Comparison of ENCODE assay signal across 18 cellular contexts in genomic region chr6:101080597-101080996, GRCh38.
DNase-seq lines count a peak whose midpoint lies in the region; ATAC-seq and TF ChIP-seq lines count a peak whose summit lies in the region.
"Had no signal": no experiment of that assay in that cellular context is flagged by ENCODE, and none has a peak within 500 bp of the region (broad histone marks: within the 10 kb centered on the region; RNA-seq: fewer than 3 reads in every experiment).

No MANE protein-coding gene starts in this region.

- CTCF ChIA-PET in HEK293 (lab: Yijun Ruan, JAX): no interaction called here

- ATAC-seq in HG02970 (IDR thresholded peaks at IDR 0.05; ENCODE audit: low FRiP score, unreplicated experiment): no peak
- ATAC-seq: activated T-helper 17 cell treated with anti-CD3 and anti-CD28 coated beads, Interleukin-2, amount 50 U/mL, for 72 hours; GM23338; lower lobe of right lung had no signal

- DNase-seq in A172 (ENCODE audit: low spot score) (peak; percentile 27), SK-N-MC (ENCODE audit: low read depth, low spot score) (peak; percentile 37), fibroblast of villous mesenchyme (ENCODE audit: low read depth) (peak; percentile 90), GM19238 (ENCODE audit: insufficient read length, low spot score) (no peak), iPS-NIHi7 (ENCODE audit: extremely low spot score) (no peak), pons (ENCODE audit: low spot score) (no peak)
- DNase-seq: adrenal gland; cortex of kidney; esophagus squamous epithelium; lower lobe of right lung; NCI-H1105 treated with DMSO at 0.1 percent for 48 hours; stimulated activated CD8-positive, alpha-beta memory T cell treated with anti-CD3 and anti-CD28 coated beads, Interleukin-4, amount 100 ng/mL, for 48 hours had no signal

- TF ChIP-seq CTCF in HEK293 (tag by site-specific recombination; IDR thresholded peaks at IDR 0.05): no peak
- TF ChIP-seq CTCF in fibroblast of villous mesenchyme (IDR thresholded peaks at IDR 0.05; ENCODE audit: insufficient read depth, low read depth, low read length): no peak

- POLR2A ChIA-PET in HEK293 (lab: Yijun Ruan, JAX): no interaction called here

- no peaks in the 10 kb centered on the region for H3K36me3 ChIP-seq in HEK293 (ENCODE audit: control insufficient read depth in 2 of 2, insufficient read depth in 1 of 2, low read length in 2 of 2)
- H3K36me3 ChIP-seq in SK-N-MC (ENCODE audit: insufficient read depth, low read length): no peaks in the 10 kb centered on the region
- H3K36me3 ChIP-seq: adrenal gland, esophagus squamous epithelium, lower lobe of right lung, right atrium auricular region, thoracic aorta had no signal

- H3K27ac ChIP-seq in HEK293 (ENCODE audit: extremely low read depth, low read depth, low read length) (no peak overlapping the region), SK-N-MC (peak overlapping the region; percentile 51; the same call in 1 of the 2 replicates)
- H3K27ac ChIP-seq: adrenal gland, esophagus squamous epithelium, lower lobe of right lung, right atrium auricular region had no signal

- peaks cover 25% of the 10 kb centered on the region for H3K4me1 ChIP-seq in HEK293 (ENCODE audit: control insufficient read depth, insufficient read depth, low read length)
- H3K4me1 ChIP-seq: adrenal gland, esophagus squamous epithelium, lower lobe of right lung, right atrium auricular region had no signal

- no peaks in the 10 kb centered on the region for H3K9me3 ChIP-seq in HEK293 (ENCODE audit: control insufficient read depth, insufficient read depth, low read depth, low read length)
- H3K9me3 ChIP-seq in SK-N-MC (ENCODE audit: low read depth, low read length): no peaks in the 10 kb centered on the region; the same call in 1 of the 2 replicates
- H3K9me3 ChIP-seq: esophagus squamous epithelium, lower lobe of right lung, thoracic aorta had no signal

- H3K4me3 ChIP-seq in HEK293 (ENCODE audit: low read depth, low read length) (no peak overlapping the region), SK-N-MC (no peak overlapping the region), fibroblast of villous mesenchyme (ENCODE audit: low read depth, low read length) (no peak overlapping the region)
- H3K4me3 ChIP-seq: adrenal gland, esophagus squamous epithelium, GM23338, lower lobe of right lung, right atrium auricular region, thoracic aorta had no signal

- no peak overlapping the region for H3K9ac ChIP-seq in SK-N-MC (ENCODE audit: insufficient read length)

TF ChIP-seq in HEK293, 187 proteins besides CTCF, POLR2A, EP300 and RAD21:
- TF ChIP-seq BCL11A (tag by site-specific recombination; IDR thresholded peaks at IDR 0.05; ENCODE audit: low read depth) (0 out of 2 replicates have a peak, but pooled peaks have one; percentile 41), HIC1 (tag by site-specific recombination; IDR thresholded peaks at IDR 0.05) (peak; percentile 78), ZNF707 (tag by site-specific recombination; IDR thresholded peaks at IDR 0.05) (no peak), ZNF580 (tag by site-specific recombination; IDR thresholded peaks at IDR 0.05) (no peak), ZNF19 (tag by site-specific recombination; IDR thresholded peaks at IDR 0.05; ENCODE audit: low read depth) (no peak)
TF ChIP-seq in HEK293: peak in this region for 2.

Comparison
In these comparisons a context has a peak if more than half of its experiments do, and no peak if none do; other contexts are left out.
1. DNase-seq: peak in A172 (single experiment), SK-N-MC (single experiment) and fibroblast of villous mesenchyme (single experiment); none in GM19238 (single experiment), iPS-NIHi7 (single experiment) and pons (single experiment).